In the genomic region with DNA sequence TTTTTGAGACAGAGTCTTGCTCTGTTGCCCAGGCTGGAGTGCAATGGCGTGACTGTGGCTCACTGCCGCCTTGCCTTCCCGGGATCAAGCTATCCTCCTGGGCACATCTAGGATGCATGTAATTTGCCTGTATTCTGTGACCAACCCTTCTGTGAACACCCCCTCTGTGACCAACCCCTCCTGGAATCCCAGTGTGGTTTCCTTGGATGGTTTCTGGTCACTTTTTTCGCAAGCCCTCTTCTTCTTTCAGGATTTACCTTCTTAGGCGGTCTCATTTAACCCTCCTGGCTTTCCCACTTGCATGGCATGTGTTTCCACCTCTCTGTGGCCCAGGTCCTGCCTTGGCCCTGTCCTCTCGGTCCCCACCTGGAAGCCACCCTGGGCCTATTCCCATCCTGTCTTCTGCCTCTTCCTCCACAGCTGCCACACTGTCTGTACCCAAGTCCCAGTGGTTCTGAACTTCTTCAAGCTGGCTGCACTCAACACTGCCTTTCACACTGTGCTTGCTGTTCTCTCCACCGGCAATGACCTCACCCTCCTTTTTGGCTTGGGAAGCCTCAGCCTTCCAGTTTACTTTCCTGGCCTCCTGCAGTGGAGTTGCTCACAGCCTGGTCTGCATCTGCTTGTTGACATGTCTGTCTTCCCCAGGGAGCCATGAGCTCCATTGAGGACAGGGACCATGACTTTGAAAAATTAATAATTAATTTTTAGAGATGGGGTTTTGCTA, we compare ENCODE assay signal across 13 cellular contexts. TPM values are rescaled to one million over a fixed set of nuclear protein-coding genes. Genes with fewer than 3 reads are reported as not detected.
DNase-seq lines count a peak whose midpoint lies in the region; ATAC-seq and TF ChIP-seq lines count a peak whose summit lies in the region.
"Had no signal": no experiment of that assay in that cellular context is flagged by ENCODE, and none has a peak within 500 bp of the region (broad histone marks: within the 10 kb centered on the region; RNA-seq: fewer than 3 reads in every experiment).

No MANE protein-coding gene starts in this region.

- peak overlapping the region; percentile 78 for H3K27ac Mint-ChIP-seq in osteocyte (ENCODE audit: unreplicated experiment)
- H3K27ac Mint-ChIP-seq: activated B cell treated with CpG ODN at 0.5 μM for 24 hours; activated naive CD8-positive, alpha-beta T cell treated with anti-CD3 and anti-CD28 coated beads, Interleukin-2, amount 50 U/mL, for 24 hours had no signal

- H3K4me1 Mint-ChIP-seq in osteocyte (ENCODE audit: unreplicated experiment) = peaks cover 36% of the 10 kb centered on the region
- H3K4me1 Mint-ChIP-seq: activated B cell treated with CpG ODN at 0.5 μM for 24 hours had no signal

- no peak overlapping the region for H3K4me3 Mint-ChIP-seq in osteocyte (ENCODE audit: unreplicated experiment)
- H3K4me3 Mint-ChIP-seq: activated B cell treated with CpG ODN at 0.5 μM for 24 hours; activated naive CD8-positive, alpha-beta T cell treated with anti-CD3 and anti-CD28 coated beads, Interleukin-2, amount 50 U/mL, for 24 hours had no signal

- TF ChIP-seq CTCF in choroid plexus epithelial cell (conservative IDR thresholded peaks at IDR 0.05; ENCODE audit: low read depth, low read length) (no peak), osteocyte (IDR thresholded peaks at IDR 0.05) (no peak)

- no peaks in the 10 kb centered on the region for H3K27me3 Mint-ChIP-seq in osteocyte (ENCODE audit: unreplicated experiment)
- H3K27me3 Mint-ChIP-seq: activated naive CD8-positive, alpha-beta T cell treated with anti-CD3 and anti-CD28 coated beads, Interleukin-2, amount 50 U/mL, for 24 hours had no signal

- H3K9me3 Mint-ChIP-seq in osteocyte (ENCODE audit: unreplicated experiment) = peaks cover 5% of the 10 kb centered on the region

- no peak overlapping the region for H3K4me3 ChIP-seq in choroid plexus epithelial cell (ENCODE audit: low read depth, low read length)
- H3K4me3 ChIP-seq: GM12878, upper lobe of right lung had no signal

- H3K36me3 Mint-ChIP-seq in osteocyte (ENCODE audit: unreplicated experiment) = peaks cover 8% of the 10 kb centered on the region

- DNase-seq in NCI-H1694 treated with DMSO at 0.1 percent for 48 hours (lab: John Stamatoyannopoulos, UW) (peak; percentile 24), NCI-H1694 (lab: John Stamatoyannopoulos, UW) (no peak), NCI-H2029 treated with DMSO at 0.1 percent for 48 hours (lab: John Stamatoyannopoulos, UW) (peak; percentile 62), choroid plexus epithelial cell (ENCODE audit: low read depth) (peak; percentile 45), osteocyte (ENCODE audit: extremely low spot score, unreplicated experiment) (no peak), HK-2 (ENCODE audit: unreplicated experiment) (no peak)
- DNase-seq: activated B cell treated with CpG ODN at 0.5 μM for 24 hours; activated naive CD8-positive, alpha-beta T cell treated with anti-CD3 and anti-CD28 coated beads, Interleukin-2, amount 50 U/mL, for 24 hours; activated T-cell treated with anti-CD3 and anti-CD28 coated beads for 4 hours; upper lobe of right lung had no signal

- ATAC-seq in GM18502 (IDR thresholded peaks at IDR 0.05; ENCODE audit: poor library complexity, unreplicated experiment) = no peak
- ATAC-seq in HG02798 (IDR thresholded peaks at IDR 0.05; ENCODE audit: poor library complexity, unreplicated experiment) = no peak
- ATAC-seq: activated naive CD8-positive, alpha-beta T cell treated with anti-CD3 and anti-CD28 coated beads, Interleukin-2, amount 50 U/mL, for 24 hours; GM12878; upper lobe of right lung had no signal

RNA-seq across cellular contexts. Expression of gene DISC1, which starts 57.0 kb away (rescaled TPM):
- total RNA-seq in osteocyte = 15.6 and 16.0 TPM in 2 replicates

Comparison
In these comparisons a context has a peak if more than half of its experiments do, and no peak if none do; other contexts are left out.
1. DNase-seq: peak in NCI-H1694 treated with DMSO at 0.1 percent for 48 hours (single experiment), NCI-H2029 treated with DMSO at 0.1 percent for 48 hours (single experiment) and choroid plexus epithelial cell (single experiment); none in NCI-H1694 (single experiment), osteocyte (single experiment) and HK-2 (single experiment).